In genomic region chr17:30477758-30478115, GRCh38 we compare ENCODE assay signal across 8 cellular contexts. TPM values are rescaled to one million over a fixed set of nuclear protein-coding genes. Genes with fewer than 3 reads are reported as not detected.
DNase-seq lines count a peak whose midpoint lies in the region; ATAC-seq and TF ChIP-seq lines count a peak whose summit lies in the region.

No MANE protein-coding gene starts in this region.

- H3K4me1 ChIP-seq in ES-I3 (ENCODE audit: insufficient read depth, low read length) (no peaks in the 10 kb centered on the region), adrenal gland (replicated peaks in 1 of 2) (peaks cover 8 to 19% of the 10 kb centered on the region in 2 donors), hepatocyte (ENCODE audit: insufficient read depth) (peaks cover 10% of the 10 kb centered on the region)

- 0 to 1% (median 1%) methylated on average over 10 of the region's 10 CpGs for WGBS in adrenal gland, 4 donors
- under 1% methylated on average over 6 of the region's 10 CpGs for WGBS in hepatocyte (ENCODE audit: low lambda C conversion rate, missing lambda C conversion rate)

- no peaks in the 10 kb centered on the region for H3K27me3 ChIP-seq in adrenal gland
- H3K27me3 ChIP-seq in hepatocyte, result no peaks in the 10 kb centered on the region

- H3K9ac ChIP-seq in ES-I3 (ENCODE audit: low read depth, low read length), result peak overlapping the region; percentile 68

- peak overlapping the region; percentile 88 for H3K4me2 ChIP-seq in hepatocyte

- H3K9me2 ChIP-seq in hepatocyte (replicated peaks; ENCODE audit: insufficient read depth), result no peaks in the 10 kb centered on the region

- TF ChIP-seq CTCF in adrenal gland (IDR thresholded peaks at IDR 0.05), result no peak
- no peak for TF ChIP-seq CTCF in hepatocyte (IDR thresholded peaks at IDR 0.05; ENCODE audit: poor library complexity)

- H3K9me3 ChIP-seq in ES-I3 (ENCODE audit: control insufficient read depth, insufficient read depth, low read length) (no peaks in the 10 kb centered on the region), adrenal gland (replicated peaks in 1 of 3) (no peaks in the 10 kb centered on the region), hepatocyte (ENCODE audit: low read depth) (no peaks in the 10 kb centered on the region)

- TF ChIP-seq POLR2A in adrenal gland (IDR thresholded peaks at IDR 0.05), result no peak

- intact Hi-C loops in adrenal gland (cut with DNase I), result loop anchor here in 1 of 2 donors (10.0 kb wide), 1 partner anchor 133 kb away; no protein-coding TSS in a partner anchor

- H3K36me3 ChIP-seq in ES-I3 (ENCODE audit: insufficient read depth, low read length) (peaks cover 2% of the 10 kb centered on the region; the same call in 1 of the 2 replicates), adrenal gland (replicated peaks in 1 of 2) (peaks cover 0 to 12% of the 10 kb centered on the region in 2 donors), hepatocyte (replicated peaks; ENCODE audit: insufficient read depth, low read depth) (no peaks in the 10 kb centered on the region)

- H4K20me1 ChIP-seq in hepatocyte (ENCODE audit: insufficient read depth, poor library complexity, severe bottlenecking), result peaks cover 5% of the 10 kb centered on the region

- DNase-seq in HPDE6-E6E7 (ENCODE audit: extremely low spot score) (peak; percentile 16), adrenal gland (peak in 1 of 7 donors; percentile 27), hepatocyte (ENCODE audit: low spot score) (peak; percentile 35)
- no peak for DNase-seq in activated effector memory CD4-positive, alpha-beta T cell treated with anti-CD3 and anti-CD28 coated beads, Interleukin-2, amount 50 U/mL, for 16 hours

- H2AFZ ChIP-seq in hepatocyte, result peak overlapping the region; percentile 40

- H3K79me2 ChIP-seq in hepatocyte, result peaks cover 41% of the 10 kb centered on the region

- H3K4me3 ChIP-seq in adrenal gland (peak overlapping the region; percentile 75 to 100 (median 99)), hepatocyte (peak overlapping the region; percentile 60), skin epidermis (peak overlapping the region; percentile 80 to 97 (median 87))

- H3K27ac ChIP-seq in adrenal gland (peak overlapping the region; percentile 91 to 96 (median 94)), hepatocyte (peak overlapping the region; percentile 97), skin epidermis (peak overlapping the region; percentile 79 to 99 (median 97))

- ATAC-seq in GM21576 (IDR thresholded peaks at IDR 0.05; ENCODE audit: unreplicated experiment) (no peak), HG02610 (IDR thresholded peaks at IDR 0.05; ENCODE audit: unreplicated experiment) (no peak)

RNA-seq across cellular contexts. Expression of gene GOSR1, which starts 0.5 kb away (rescaled TPM):
- total RNA-seq in adrenal gland (10 to 100 TPM; 29.6 to 96.0 (median 50.4) TPM), hepatocyte (28.7 and 29.7 TPM in 2 replicates)
- polyA plus RNA-seq in adrenal gland (10 to 100 TPM; 15.4 to 71.1 (median 21.3) TPM), hepatocyte (52.1 and 54.1 TPM in 2 replicates)
